In genomic region chr19:49852631-49853126, GRCh38 we compare ENCODE assay signal across 9 cellular contexts. TPM values are rescaled to one million over a fixed set of nuclear protein-coding genes. Genes with fewer than 3 reads are reported as not detected.
DNase-seq lines count a peak whose midpoint lies in the region; ATAC-seq and TF ChIP-seq lines count a peak whose summit lies in the region.
"Had no signal": no experiment of that assay in that cellular context is flagged by ENCODE, and none has a peak within 500 bp of the region (broad histone marks: within the 10 kb centered on the region; RNA-seq: fewer than 3 reads in every experiment).

No MANE protein-coding gene starts in this region.

- peak overlapping the region; percentile 49 for H3K27ac Mint-ChIP-seq in activated T-cell treated with anti-CD3 and anti-CD28 coated beads, Interleukin-2, amount 50 U/mL, for 72 hours
- H3K27ac Mint-ChIP-seq in activated T-helper 17 cell treated with anti-CD3 and anti-CD28 coated beads, Interleukin-2, amount 50 U/mL, for 72 hours: peak overlapping the region; percentile 87

- peak overlapping the region; percentile 90 for H3K4me3 ChIP-seq in iPS-20b (ENCODE audit: low read length)
- H3K4me3 ChIP-seq in suprapubic skin: peak overlapping the region; percentile 98

- peaks cover 7% of the 10 kb centered on the region; the same call in 1 of the 2 replicates for H3K4me1 ChIP-seq in iPS-20b (ENCODE audit: insufficient read depth, low read length)
- peaks cover 42% of the 10 kb centered on the region for H3K4me1 ChIP-seq in suprapubic skin

- no peaks in the 10 kb centered on the region for H3K9me3 ChIP-seq in iPS-20b (ENCODE audit: insufficient read depth, low read depth, low read length)
- H3K9me3 ChIP-seq in suprapubic skin: no peaks in the 10 kb centered on the region

- H3K36me3 Mint-ChIP-seq in activated T-cell treated with anti-CD3 and anti-CD28 coated beads, Interleukin-2, amount 50 U/mL, for 72 hours (ENCODE audit: insufficient read depth in 2 of 2): peaks cover 12% of the 10 kb centered on the region in 2 donors
- H3K36me3 Mint-ChIP-seq in activated T-helper 17 cell treated with anti-CD3 and anti-CD28 coated beads, Interleukin-2, amount 50 U/mL, for 72 hours (ENCODE audit: low read depth): peaks cover 42% of the 10 kb centered on the region

- H3K4me1 Mint-ChIP-seq in activated T-cell treated with anti-CD3 and anti-CD28 coated beads, Interleukin-2, amount 50 U/mL, for 72 hours (ENCODE audit: low read depth): peaks cover 47% of the 10 kb centered on the region
- H3K4me1 Mint-ChIP-seq in activated T-helper 17 cell treated with anti-CD3 and anti-CD28 coated beads, Interleukin-2, amount 50 U/mL, for 72 hours: peaks cover 28% of the 10 kb centered on the region

- no peak for TF ChIP-seq EP300 in suprapubic skin (IDR thresholded peaks at IDR 0.05)

- peaks cover 49% of the 10 kb centered on the region for H3K36me3 ChIP-seq in iPS-20b (ENCODE audit: insufficient read depth, low read depth, low read length)
- peaks cover 35% of the 10 kb centered on the region for H3K36me3 ChIP-seq in suprapubic skin

- DNase-seq in activated T-cell treated with anti-CD3 and anti-CD28 coated beads, Interleukin-2, amount 50 U/mL, for 72 hours: no peak
- DNase-seq in activated T-cell treated with anti-CD3 and anti-CD28 coated beads, Interleukin-2, amount 50 U/mL, for 48 hours: no peak
- DNase-seq in suprapubic skin (ENCODE audit: low spot score in 2 of 2): no peak
- no peak for DNase-seq in NCI-H446 (lab: John Stamatoyannopoulos, UW)
- DNase-seq: stimulated activated CD8-positive, alpha-beta memory T cell treated with anti-CD3 and anti-CD28 coated beads, Interleukin-4, amount 100 ng/mL, for 48 hours had no signal

- no peak for ATAC-seq in activated T-cell treated with anti-CD3 and anti-CD28 coated beads, Interleukin-2, amount 50 U/mL, for 72 hours (replicated peaks in 1 of 2)
- ATAC-seq in activated T-helper 17 cell treated with anti-CD3 and anti-CD28 coated beads, Interleukin-2, amount 50 U/mL, for 72 hours (replicated peaks): no peak
- ATAC-seq in GM21381 (IDR thresholded peaks at IDR 0.05; ENCODE audit: unreplicated experiment) (no peak), HG02678 (IDR thresholded peaks at IDR 0.05; ENCODE audit: unreplicated experiment) (no peak)

- H3K27me3 ChIP-seq in iPS-20b (ENCODE audit: insufficient read depth, low read length) (no peaks in the 10 kb centered on the region), suprapubic skin (no peaks in the 10 kb centered on the region)

- 64% methylated on average over 14 of the region's 14 CpGs for WGBS in suprapubic skin

- H3K27me3 Mint-ChIP-seq in activated T-cell treated with anti-CD3 and anti-CD28 coated beads, Interleukin-2, amount 50 U/mL, for 72 hours (ENCODE audit: low read depth): no peaks in the 10 kb centered on the region
- no peaks in the 10 kb centered on the region for H3K27me3 Mint-ChIP-seq in activated T-helper 17 cell treated with anti-CD3 and anti-CD28 coated beads, Interleukin-2, amount 50 U/mL, for 72 hours

- no peak overlapping the region; the same call in 1 of the 2 replicates for H3K9ac ChIP-seq in iPS-20b (ENCODE audit: low read depth, low read length)

- no peak for TF ChIP-seq CTCF in suprapubic skin (IDR thresholded peaks at IDR 0.05)

- no peak overlapping the region for H3K27ac ChIP-seq in iPS-20b (ENCODE audit: low read length)
- H3K27ac ChIP-seq in suprapubic skin: no peak overlapping the region

- no peak for TF ChIP-seq POLR2A in suprapubic skin (IDR thresholded peaks at IDR 0.05)

- peaks cover 5% of the 10 kb centered on the region in 2 donors for H3K9me3 Mint-ChIP-seq in activated T-cell treated with anti-CD3 and anti-CD28 coated beads, Interleukin-2, amount 50 U/mL, for 72 hours
- H3K9me3 Mint-ChIP-seq in activated T-helper 17 cell treated with anti-CD3 and anti-CD28 coated beads, Interleukin-2, amount 50 U/mL, for 72 hours: no peaks in the 10 kb centered on the region

- H3K4me3 Mint-ChIP-seq in activated T-cell treated with anti-CD3 and anti-CD28 coated beads, Interleukin-2, amount 50 U/mL, for 72 hours: peak overlapping the region; percentile 77 to 86
- H3K4me3 Mint-ChIP-seq in activated T-helper 17 cell treated with anti-CD3 and anti-CD28 coated beads, Interleukin-2, amount 50 U/mL, for 72 hours: peak overlapping the region; percentile 87

RNA-seq across cellular contexts. Expression of gene PTOV1, which starts 1.7 kb away (rescaled TPM):
- total RNA-seq in activated T-cell treated with anti-CD3 and anti-CD28 coated beads, Interleukin-2, amount 50 U/mL, for 72 hours: 10 to 100 TPM; 63.8 to 73.3 TPM
- total RNA-seq in activated T-helper 17 cell treated with anti-CD3 and anti-CD28 coated beads, Interleukin-2, amount 50 U/mL, for 72 hours: 100 to 1,000 TPM in 1 of 2 donors, 10 to 100 TPM in 1; 82.7 to 109 TPM
- 100 to 1,000 TPM in 1 of 4 donors, 10 to 100 TPM in 3; 82.2 to 147 (median 91.2) TPM for total RNA-seq in suprapubic skin

RNA-seq across cellular contexts. Expression of gene PNKP, which starts 14.7 kb away (rescaled TPM):
- 10 to 100 TPM; 71.1 to 74.5 TPM for total RNA-seq in activated T-cell treated with anti-CD3 and anti-CD28 coated beads, Interleukin-2, amount 50 U/mL, for 72 hours
- total RNA-seq in activated T-helper 17 cell treated with anti-CD3 and anti-CD28 coated beads, Interleukin-2, amount 50 U/mL, for 72 hours: 100 to 1,000 TPM; 100 to 111 TPM
- total RNA-seq in suprapubic skin: 10 to 100 TPM; 26.0 to 53.3 (median 40.5) TPM

RNA-seq across cellular contexts. Expression of gene AKT1S1, which starts 24.5 kb away (rescaled TPM):
- 10 to 100 TPM; 30.5 to 36.6 TPM for total RNA-seq in activated T-cell treated with anti-CD3 and anti-CD28 coated beads, Interleukin-2, amount 50 U/mL, for 72 hours
- total RNA-seq in activated T-helper 17 cell treated with anti-CD3 and anti-CD28 coated beads, Interleukin-2, amount 50 U/mL, for 72 hours: 10 to 100 TPM; 33.8 to 72.8 TPM
- total RNA-seq in suprapubic skin: 10 to 100 TPM; 19.3 to 25.1 (median 20.0) TPM

RNA-seq across cellular contexts. Expression of gene TBC1D17, which starts 24.8 kb away (rescaled TPM):
- total RNA-seq in activated T-cell treated with anti-CD3 and anti-CD28 coated beads, Interleukin-2, amount 50 U/mL, for 72 hours: 10 to 100 TPM; 47.9 to 53.9 TPM
- total RNA-seq in activated T-helper 17 cell treated with anti-CD3 and anti-CD28 coated beads, Interleukin-2, amount 50 U/mL, for 72 hours: 10 to 100 TPM; 21.4 to 57.4 TPM
- 10 to 100 TPM; 40.5 to 93.4 (median 59.4) TPM for total RNA-seq in suprapubic skin

RNA-seq across cellular contexts. Expression of gene MED25, which starts 34.6 kb away (rescaled TPM):
- total RNA-seq in activated T-cell treated with anti-CD3 and anti-CD28 coated beads, Interleukin-2, amount 50 U/mL, for 72 hours: 10 to 100 TPM; 47.0 to 50.2 TPM
- total RNA-seq in activated T-helper 17 cell treated with anti-CD3 and anti-CD28 coated beads, Interleukin-2, amount 50 U/mL, for 72 hours: 10 to 100 TPM; 55.6 to 56.1 TPM
- total RNA-seq in suprapubic skin: 10 to 100 TPM; 32.2 to 60.3 (median 40.8) TPM
